1 cellular context compared by ENCODE assay signal in the genomic region with DNA sequence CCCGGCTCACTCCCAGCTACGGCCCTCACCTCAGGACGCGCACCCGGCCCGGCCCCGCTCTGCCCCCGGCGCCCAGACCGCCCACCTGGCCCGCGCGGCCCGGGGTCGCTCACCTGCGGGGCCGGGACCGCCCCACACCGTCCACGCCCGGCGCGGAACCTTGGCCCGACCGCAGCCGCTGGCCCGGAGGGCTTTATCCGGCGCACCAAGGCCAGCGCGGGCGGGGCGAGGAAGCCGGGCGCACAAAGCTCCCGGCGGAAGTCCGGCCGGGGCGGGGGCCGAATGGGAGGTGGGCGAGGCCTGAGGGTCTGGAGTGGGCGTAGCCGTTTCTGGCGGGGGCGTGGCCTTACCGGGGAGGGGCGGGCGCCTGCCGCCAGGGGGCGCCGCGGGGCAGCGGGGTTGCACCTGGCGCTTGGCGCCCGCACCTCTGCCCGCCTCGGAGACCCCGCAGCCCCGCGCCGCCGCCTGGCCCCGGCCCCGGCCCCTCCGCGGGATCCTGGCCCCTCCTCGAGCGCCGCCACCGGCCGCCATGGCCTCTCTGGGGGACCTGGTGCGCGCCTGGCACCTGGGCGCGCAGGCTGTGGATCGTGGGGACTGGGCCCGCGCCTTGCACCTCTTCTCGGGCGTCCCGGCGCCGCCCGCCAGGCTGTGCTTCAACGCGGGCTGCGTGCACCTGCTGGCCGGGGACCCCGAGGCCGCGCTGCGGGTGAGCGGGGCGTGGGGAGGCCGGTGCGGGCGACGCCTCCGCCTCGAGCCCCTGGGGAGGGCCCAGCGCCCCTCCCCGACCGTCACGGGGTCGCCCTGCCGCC.
TF ChIP-seq lines count a peak whose summit lies in the region.

A gene with protein sequence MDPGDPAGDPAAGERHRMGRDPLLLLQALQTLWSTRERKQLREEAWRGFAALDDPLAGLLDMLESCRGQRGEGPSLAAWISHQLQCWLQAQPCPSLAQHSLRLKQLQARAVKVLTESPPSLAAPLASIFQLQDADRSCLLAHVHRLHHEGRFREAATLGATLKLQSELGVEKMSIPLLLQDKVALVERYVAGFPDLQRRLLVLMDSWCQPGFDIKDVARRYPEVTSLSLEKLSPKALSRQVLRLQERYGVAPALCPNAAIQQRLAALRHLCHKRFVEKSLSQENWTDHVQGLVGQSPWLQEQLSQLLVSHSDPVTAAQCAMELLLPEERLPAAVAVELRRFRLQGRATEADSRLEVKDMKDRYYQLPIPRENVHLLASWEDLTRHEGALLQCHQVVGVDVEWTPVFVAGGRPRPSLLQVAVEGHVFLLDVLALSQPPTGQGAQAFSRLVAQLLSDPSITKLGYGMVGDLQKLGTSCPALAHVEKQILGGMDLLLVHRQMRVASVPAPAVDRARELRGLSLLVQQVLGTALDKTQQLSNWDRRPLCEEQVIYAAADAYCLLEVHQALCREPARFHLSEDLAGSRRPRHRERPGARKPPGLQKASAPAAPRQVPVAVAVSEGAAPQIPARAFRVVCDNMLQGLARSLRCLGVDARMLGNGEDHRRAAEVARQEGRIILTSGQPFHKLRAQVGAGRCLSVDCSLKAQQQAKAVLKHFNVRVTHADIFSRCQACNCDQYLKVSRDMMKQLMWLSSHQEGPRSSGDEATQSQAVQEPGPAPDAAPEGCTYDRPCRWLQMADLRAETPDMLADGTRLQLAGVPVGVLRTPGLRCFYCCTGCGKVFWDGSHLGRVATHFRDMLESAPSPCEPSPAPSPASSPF (minus strand): TSS at position 162 of the 809 bp plus-strand sequence. CDS start 27,805 bp downstream, outside the sequence.
A gene with protein sequence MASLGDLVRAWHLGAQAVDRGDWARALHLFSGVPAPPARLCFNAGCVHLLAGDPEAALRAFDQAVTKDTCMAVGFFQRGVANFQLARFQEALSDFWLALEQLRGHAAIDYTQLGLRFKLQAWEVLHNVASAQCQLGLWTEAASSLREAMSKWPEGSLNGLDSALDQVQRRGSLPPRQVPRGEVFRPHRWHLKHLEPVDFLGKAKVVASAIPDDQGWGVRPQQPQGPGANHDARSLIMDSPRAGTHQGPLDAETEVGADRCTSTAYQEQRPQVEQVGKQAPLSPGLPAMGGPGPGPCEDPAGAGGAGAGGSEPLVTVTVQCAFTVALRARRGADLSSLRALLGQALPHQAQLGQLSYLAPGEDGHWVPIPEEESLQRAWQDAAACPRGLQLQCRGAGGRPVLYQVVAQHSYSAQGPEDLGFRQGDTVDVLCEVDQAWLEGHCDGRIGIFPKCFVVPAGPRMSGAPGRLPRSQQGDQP (plus strand): TSS at position 393 of the 809 bp plus-strand sequence. CDS start 137 bp downstream, at position 530.

TF ChIP-seq in HepG2, 621 proteins besides CTCF, POLR2A, EP300 and RAD21 (continued from another document and continues in another):
- TF ChIP-seq, protein P1, sequence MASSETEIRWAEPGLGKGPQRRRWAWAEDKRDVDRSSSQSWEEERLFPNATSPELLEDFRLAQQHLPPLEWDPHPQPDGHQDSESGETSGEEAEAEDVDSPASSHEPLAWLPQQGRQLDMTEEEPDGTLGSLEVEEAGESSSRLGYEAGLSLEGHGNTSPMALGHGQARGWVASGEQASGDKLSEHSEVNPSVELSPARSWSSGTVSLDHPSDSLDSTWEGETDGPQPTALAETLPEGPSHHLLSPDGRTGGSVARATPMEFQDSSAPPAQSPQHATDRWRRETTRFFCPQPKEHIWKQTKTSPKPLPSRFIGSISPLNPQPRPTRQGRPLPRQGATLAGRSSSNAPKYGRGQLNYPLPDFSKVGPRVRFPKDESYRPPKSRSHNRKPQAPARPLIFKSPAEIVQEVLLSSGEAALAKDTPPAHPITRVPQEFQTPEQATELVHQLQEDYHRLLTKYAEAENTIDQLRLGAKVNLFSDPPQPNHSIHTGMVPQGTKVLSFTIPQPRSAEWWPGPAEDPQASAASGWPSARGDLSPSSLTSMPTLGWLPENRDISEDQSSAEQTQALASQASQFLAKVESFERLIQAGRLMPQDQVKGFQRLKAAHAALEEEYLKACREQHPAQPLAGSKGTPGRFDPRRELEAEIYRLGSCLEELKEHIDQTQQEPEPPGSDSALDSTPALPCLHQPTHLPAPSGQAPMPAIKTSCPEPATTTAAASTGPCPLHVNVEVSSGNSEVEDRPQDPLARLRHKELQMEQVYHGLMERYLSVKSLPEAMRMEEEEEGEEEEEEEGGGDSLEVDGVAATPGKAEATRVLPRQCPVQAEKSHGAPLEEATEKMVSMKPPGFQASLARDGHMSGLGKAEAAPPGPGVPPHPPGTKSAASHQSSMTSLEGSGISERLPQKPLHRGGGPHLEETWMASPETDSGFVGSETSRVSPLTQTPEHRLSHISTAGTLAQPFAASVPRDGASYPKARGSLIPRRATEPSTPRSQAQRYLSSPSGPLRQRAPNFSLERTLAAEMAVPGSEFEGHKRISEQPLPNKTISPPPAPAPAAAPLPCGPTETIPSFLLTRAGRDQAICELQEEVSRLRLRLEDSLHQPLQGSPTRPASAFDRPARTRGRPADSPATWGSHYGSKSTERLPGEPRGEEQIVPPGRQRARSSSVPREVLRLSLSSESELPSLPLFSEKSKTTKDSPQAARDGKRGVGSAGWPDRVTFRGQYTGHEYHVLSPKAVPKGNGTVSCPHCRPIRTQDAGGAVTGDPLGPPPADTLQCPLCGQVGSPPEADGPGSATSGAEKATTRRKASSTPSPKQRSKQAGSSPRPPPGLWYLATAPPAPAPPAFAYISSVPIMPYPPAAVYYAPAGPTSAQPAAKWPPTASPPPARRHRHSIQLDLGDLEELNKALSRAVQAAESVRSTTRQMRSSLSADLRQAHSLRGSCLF (CRISPR knock-in tag; IDR thresholded peaks at IDR 0.05; ENCODE audit: borderline replicate concordance) = no peak
- no peak for TF ChIP-seq PAX8 (CRISPR knock-in tag; IDR thresholded peaks at IDR 0.05; ENCODE audit: borderline replicate concordance)
- TF ChIP-seq HNF4A (CRISPR knock-in tag; IDR thresholded peaks at IDR 0.05) = peak; percentile 36
- TF ChIP-seq PHF20 (CRISPR knock-in tag; IDR thresholded peaks at IDR 0.05) = peak; percentile 94
- TF ChIP-seq HNRNPLL (IDR thresholded peaks at IDR 0.05; ENCODE audit: low read depth, low read length, poor library complexity, severe bottlenecking) = no peak
- TF ChIP-seq PPARG (CRISPR knock-in tag; conservative IDR thresholded peaks at IDR 0.05) = no peak
- no peak for TF ChIP-seq ZNF713 (CRISPR knock-in tag; IDR thresholded peaks at IDR 0.05)
- TF ChIP-seq HNRNPL (IDR thresholded peaks at IDR 0.05; ENCODE audit: low read depth, low read length) = no peak
- peak; percentile 75; the same call in 1 of the 2 replicates for TF ChIP-seq PHF8 (CRISPR knock-in tag; IDR thresholded peaks at IDR 0.05)
- TF ChIP-seq ZNF879 (CRISPR knock-in tag; IDR thresholded peaks at IDR 0.05) = no peak
- peak; percentile 33; the same call in 1 of the 2 replicates for TF ChIP-seq HES4 (CRISPR knock-in tag; IDR thresholded peaks at IDR 0.05; ENCODE audit: borderline replicate concordance)
- peak; percentile 83 for TF ChIP-seq YEATS2 (CRISPR knock-in tag; IDR thresholded peaks at IDR 0.05; ENCODE audit: borderline replicate concordance)
- no peak for TF ChIP-seq ZNF138 (CRISPR knock-in tag; IDR thresholded peaks at IDR 0.05; ENCODE audit: low read depth)
- TF ChIP-seq, protein P2, sequence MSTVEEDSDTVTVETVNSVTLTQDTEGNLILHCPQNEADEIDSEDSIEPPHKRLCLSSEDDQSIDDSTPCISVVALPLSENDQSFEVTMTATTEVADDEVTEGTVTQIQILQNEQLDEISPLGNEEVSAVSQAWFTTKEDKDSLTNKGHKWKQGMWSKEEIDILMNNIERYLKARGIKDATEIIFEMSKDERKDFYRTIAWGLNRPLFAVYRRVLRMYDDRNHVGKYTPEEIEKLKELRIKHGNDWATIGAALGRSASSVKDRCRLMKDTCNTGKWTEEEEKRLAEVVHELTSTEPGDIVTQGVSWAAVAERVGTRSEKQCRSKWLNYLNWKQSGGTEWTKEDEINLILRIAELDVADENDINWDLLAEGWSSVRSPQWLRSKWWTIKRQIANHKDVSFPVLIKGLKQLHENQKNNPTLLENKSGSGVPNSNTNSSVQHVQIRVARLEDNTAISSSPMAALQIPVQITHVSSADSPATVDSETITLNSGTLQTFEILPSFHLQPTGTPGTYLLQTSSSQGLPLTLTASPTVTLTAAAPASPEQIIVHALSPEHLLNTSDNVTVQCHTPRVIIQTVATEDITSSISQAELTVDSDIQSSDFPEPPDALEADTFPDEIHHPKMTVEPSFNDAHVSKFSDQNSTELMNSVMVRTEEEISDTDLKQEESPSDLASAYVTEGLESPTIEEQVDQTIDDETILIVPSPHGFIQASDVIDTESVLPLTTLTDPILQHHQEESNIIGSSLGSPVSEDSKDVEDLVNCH (CRISPR knock-in tag; IDR thresholded peaks at IDR 0.05) = no peak
- TF ChIP-seq ZSCAN25 (CRISPR knock-in tag; IDR thresholded peaks at IDR 0.05) = peak; percentile 57
- TF ChIP-seq SOX5 (CRISPR knock-in tag; IDR thresholded peaks at IDR 0.05; ENCODE audit: borderline replicate concordance) = peak; percentile 28; the same call in 1 of the 2 replicates
- TF ChIP-seq SSRP1 (CRISPR knock-in tag; IDR thresholded peaks at IDR 0.05) = no peak
- TF ChIP-seq ZNF557 (CRISPR knock-in tag; IDR thresholded peaks at IDR 0.05) = no peak
- TF ChIP-seq ZNF674 (CRISPR knock-in tag; IDR thresholded peaks at IDR 0.05; ENCODE audit: low read depth) = no peak
- peak; percentile 63 for TF ChIP-seq ASH2L (IDR thresholded peaks at IDR 0.05; ENCODE audit: insufficient read length, low read depth, low read length)
- TF ChIP-seq ZNF136 (CRISPR knock-in tag; IDR thresholded peaks at IDR 0.05; ENCODE audit: low read depth) = no peak
- TF ChIP-seq ZFP36L2 (CRISPR knock-in tag; IDR thresholded peaks at IDR 0.05) = no peak
- no peak for TF ChIP-seq CEBPB (IDR thresholded peaks at IDR 0.05; ENCODE audit: borderline replicate concordance, low read depth, low read length)
- no peak; the same call in 1 of the 2 replicates for TF ChIP-seq NRL (CRISPR knock-in tag; IDR thresholded peaks at IDR 0.05; ENCODE audit: borderline replicate concordance)
- TF ChIP-seq PLRG1 (conservative IDR thresholded peaks at IDR 0.05) = no peak
- TF ChIP-seq ZNF747 (CRISPR knock-in tag; IDR thresholded peaks at IDR 0.05; ENCODE audit: borderline replicate concordance) = no peak
- TF ChIP-seq NR1H2 (CRISPR knock-in tag; IDR thresholded peaks at IDR 0.05; ENCODE audit: borderline replicate concordance, low read depth) = no peak
- peak; percentile 48; the same call in 1 of the 2 replicates for TF ChIP-seq RXRB (CRISPR knock-in tag; IDR thresholded peaks at IDR 0.05; ENCODE audit: borderline replicate concordance)
- no peak for TF ChIP-seq WIZ (CRISPR knock-in tag; IDR thresholded peaks at IDR 0.05)
- no peak for TF ChIP-seq RARA (CRISPR knock-in tag; IDR thresholded peaks at IDR 0.05)
- no peak for TF ChIP-seq TEAD3 (CRISPR knock-in tag; optimal IDR thresholded peaks at IDR 0.05; ENCODE audit: borderline replicate concordance)
- TF ChIP-seq ZNF264 (CRISPR knock-in tag; IDR thresholded peaks at IDR 0.05) = peak; percentile 20; the same call in 1 of the 2 replicates
- no peak for TF ChIP-seq HOXA9 (CRISPR knock-in tag; IDR thresholded peaks at IDR 0.05; ENCODE audit: borderline replicate concordance)
- no peak for TF ChIP-seq FOXJ3 (CRISPR knock-in tag; IDR thresholded peaks at IDR 0.05; ENCODE audit: borderline replicate concordance)
- TF ChIP-seq, protein P3, sequence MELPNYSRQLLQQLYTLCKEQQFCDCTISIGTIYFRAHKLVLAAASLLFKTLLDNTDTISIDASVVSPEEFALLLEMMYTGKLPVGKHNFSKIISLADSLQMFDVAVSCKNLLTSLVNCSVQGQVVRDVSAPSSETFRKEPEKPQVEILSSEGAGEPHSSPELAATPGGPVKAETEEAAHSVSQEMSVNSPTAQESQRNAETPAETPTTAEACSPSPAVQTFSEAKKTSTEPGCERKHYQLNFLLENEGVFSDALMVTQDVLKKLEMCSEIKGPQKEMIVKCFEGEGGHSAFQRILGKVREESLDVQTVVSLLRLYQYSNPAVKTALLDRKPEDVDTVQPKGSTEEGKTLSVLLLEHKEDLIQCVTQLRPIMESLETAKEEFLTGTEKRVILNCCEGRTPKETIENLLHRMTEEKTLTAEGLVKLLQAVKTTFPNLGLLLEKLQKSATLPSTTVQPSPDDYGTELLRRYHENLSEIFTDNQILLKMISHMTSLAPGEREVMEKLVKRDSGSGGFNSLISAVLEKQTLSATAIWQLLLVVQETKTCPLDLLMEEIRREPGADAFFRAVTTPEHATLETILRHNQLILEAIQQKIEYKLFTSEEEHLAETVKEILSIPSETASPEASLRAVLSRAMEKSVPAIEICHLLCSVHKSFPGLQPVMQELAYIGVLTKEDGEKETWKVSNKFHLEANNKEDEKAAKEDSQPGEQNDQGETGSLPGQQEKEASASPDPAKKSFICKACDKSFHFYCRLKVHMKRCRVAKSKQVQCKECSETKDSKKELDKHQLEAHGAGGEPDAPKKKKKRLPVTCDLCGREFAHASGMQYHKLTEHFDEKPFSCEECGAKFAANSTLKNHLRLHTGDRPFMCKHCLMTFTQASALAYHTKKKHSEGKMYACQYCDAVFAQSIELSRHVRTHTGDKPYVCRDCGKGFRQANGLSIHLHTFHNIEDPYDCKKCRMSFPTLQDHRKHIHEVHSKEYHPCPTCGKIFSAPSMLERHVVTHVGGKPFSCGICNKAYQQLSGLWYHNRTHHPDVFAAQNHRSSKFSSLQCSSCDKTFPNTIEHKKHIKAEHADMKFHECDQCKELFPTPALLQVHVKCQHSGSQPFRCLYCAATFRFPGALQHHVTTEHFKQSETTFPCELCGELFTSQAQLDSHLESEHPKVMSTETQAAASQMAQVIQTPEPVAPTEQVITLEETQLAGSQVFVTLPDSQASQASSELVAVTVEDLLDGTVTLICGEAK (IDR thresholded peaks at IDR 0.05) = peak; percentile 72
- TF ChIP-seq, protein P3 (CRISPR knock-in tag; IDR thresholded peaks at IDR 0.05) = peak; percentile 65; the same call in 1 of the 2 replicates
- no peak for TF ChIP-seq ZNF569 (CRISPR knock-in tag; IDR thresholded peaks at IDR 0.05; ENCODE audit: borderline replicate concordance)
- no peak for TF ChIP-seq TEAD2 (CRISPR knock-in tag; IDR thresholded peaks at IDR 0.05)
